29 cellular contexts compared by ENCODE assay signal in genomic region chr5:130642461-130642860, GRCh38.
"Had no signal": no experiment of that assay in that cellular context is flagged by ENCODE, and none has a peak within 500 bp of the region (broad histone marks: within the 10 kb centered on the region; RNA-seq: fewer than 3 reads in every experiment).

No MANE protein-coding gene starts in this region.

- H3K27me3 Mint-ChIP-seq: memory B cell; natural killer cell treated with Interleukin-12 subunit alpha and Interleukin-12 subunit beta and Interleukin-15 and Interleukin-18, amount 100 ng/mL, for 72 hours; stimulated activated memory B cell treated with anti-CD40 and anti-IgM and Interleukin-4, amounts not matched to agents 10 μg/mL and 1 μg/mL and 100 μg/mL, for 72 hours had no signal

- H3K27me3 ChIP-seq: pancreas, spleen, tibial nerve, uterus had no signal

- H3K27ac Mint-ChIP-seq: immature natural killer cell; memory B cell; naive thymus-derived CD4-positive, alpha-beta T cell; natural killer cell treated with Interleukin-12 subunit alpha and Interleukin-12 subunit beta and Interleukin-15 and Interleukin-18, amount 100 ng/mL, for 72 hours; stimulated activated memory B cell treated with anti-CD40 and anti-IgM and Interleukin-4, amounts not matched to agents 10 μg/mL and 1 μg/mL and 100 μg/mL, for 72 hours; type B pancreatic cell had no signal

- DNase-seq: hypothalamus; immature natural killer cell; left ventricle myocardium inferior; midbrain; mucosa of descending colon; naive thymus-derived CD4-positive, alpha-beta T cell; pancreas; posterior cingulate gyrus; retina; right cardiac atrium; small intestine; spleen; stimulated activated CD4-positive, alpha-beta T cell treated with anti-CD3 and anti-CD28 coated beads, Interleukin-1b, Interleukin-23, amount 100 ng/mL, for 48 hours; stimulated activated CD4-positive, alpha-beta T cell treated with anti-CD3 and anti-CD28 coated beads, Interleukin-2, amount 100 ng/mL, for 48 hours; stimulated activated CD4-positive, alpha-beta T cell treated with anti-CD3 and anti-CD28 coated beads, Interleukin-4, amount 100 ng/mL, for 4 hours; stimulated activated CD8-positive, alpha-beta memory T cell treated with anti-CD3 and anti-CD28 coated beads, Interleukin-4, amount 100 ng/mL, for 48 hours; stimulated activated naive CD4-positive, alpha-beta T cell treated with Interleukin-2 at 50 U/mL for 16 hours; stimulated activated naive CD8-positive, alpha-beta T cell treated with anti-CD3 and anti-CD28 coated beads, Interleukin-15, amount 100 ng/mL, for 72 hours; substantia nigra; uterus had no signal

- H3K4me1 Mint-ChIP-seq: immature natural killer cell; memory B cell; naive thymus-derived CD4-positive, alpha-beta T cell; stimulated activated memory B cell treated with anti-CD40 and anti-IgM and Interleukin-4, amounts not matched to agents 10 μg/mL and 1 μg/mL and 100 μg/mL, for 72 hours; stimulated activated naive CD8-positive, alpha-beta T cell treated with anti-CD3 and anti-CD28 coated beads, Interleukin-15, amount 100 ng/mL, for 72 hours had no signal

- H3K4me3 ChIP-seq: left ventricle myocardium inferior, lung, mucosa of descending colon, pancreas, prostate gland, spleen, tibial nerve, uterus had no signal

- FAIRE-seq: islet of Langerhans, pancreas, small intestine had no signal

- H3K4me1 ChIP-seq: left ventricle myocardium inferior, pancreas, prostate gland, spleen, tibial nerve, uterus had no signal

- H3K4me3 Mint-ChIP-seq: immature natural killer cell; memory B cell; naive thymus-derived CD4-positive, alpha-beta T cell; natural killer cell treated with Interleukin-12 subunit alpha and Interleukin-12 subunit beta and Interleukin-15 and Interleukin-18, amount 100 ng/mL, for 72 hours; stimulated activated memory B cell treated with anti-CD40 and anti-IgM and Interleukin-4, amounts not matched to agents 10 μg/mL and 1 μg/mL and 100 μg/mL, for 72 hours; stimulated activated naive CD8-positive, alpha-beta T cell treated with anti-CD3 and anti-CD28 coated beads, Interleukin-15, amount 100 ng/mL, for 72 hours; type B pancreatic cell had no signal

- H3K36me3 Mint-ChIP-seq: immature natural killer cell; memory B cell; natural killer cell treated with Interleukin-12 subunit alpha and Interleukin-12 subunit beta and Interleukin-15 and Interleukin-18, amount 100 ng/mL, for 72 hours; stimulated activated memory B cell treated with anti-CD40 and anti-IgM and Interleukin-4, amounts not matched to agents 10 μg/mL and 1 μg/mL and 100 μg/mL, for 72 hours; type B pancreatic cell had no signal

- ATAC-seq: mucosa of descending colon; naive thymus-derived CD4-positive, alpha-beta T cell; natural killer cell treated with Interleukin-12 subunit alpha and Interleukin-12 subunit beta and Interleukin-15 and Interleukin-18, amount 100 ng/mL, for 72 hours; pancreas; right cardiac atrium; sciatic nerve; stimulated activated memory B cell treated with anti-CD40 and anti-IgM and Interleukin-4, amounts not matched to agents 10 μg/mL and 1 μg/mL and 100 μg/mL, for 72 hours; stimulated activated naive CD8-positive, alpha-beta T cell treated with anti-CD3 and anti-CD28 coated beads, Interleukin-15, amount 100 ng/mL, for 72 hours had no signal

- H3K27ac ChIP-seq: left ventricle myocardium inferior, pancreas, prostate gland, spleen, tibial nerve, uterus had no signal

- H3K9me3 ChIP-seq: mucosa of descending colon, pancreas, prostate gland, uterus had no signal

- H3K36me3 ChIP-seq: left ventricle myocardium inferior, pancreas, prostate gland, spleen, tibial nerve, uterus had no signal
